8 cellular contexts compared by ENCODE assay signal in the genomic region with DNA sequence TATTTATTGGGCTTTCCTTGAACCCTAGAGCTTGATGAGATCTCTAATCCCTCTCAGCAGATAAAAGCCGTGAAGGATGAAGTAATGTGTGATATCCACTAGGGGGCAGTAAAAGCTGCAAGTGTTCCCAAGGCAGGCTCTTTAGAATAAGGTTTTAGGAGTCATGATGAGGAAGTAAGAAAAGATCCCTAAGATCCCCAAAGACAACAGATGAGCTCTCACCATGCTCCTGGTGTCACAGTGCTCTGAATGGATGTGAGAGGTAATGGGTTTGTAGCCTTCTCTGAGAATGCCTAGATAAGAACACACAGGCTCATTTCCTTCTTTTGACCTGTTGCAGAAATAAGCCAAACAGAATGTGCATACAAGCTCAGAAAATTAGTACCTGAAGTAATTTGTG.
DNase-seq lines count a peak whose midpoint lies in the region; ATAC-seq and TF ChIP-seq lines count a peak whose summit lies in the region.

No MANE protein-coding gene starts in this region.

- 0 to 13% (median 0%) methylated on average over 1 of the region's 1 CpG for WGBS in adrenal gland, 4 donors
- 0 to 14% methylated on average over 1 of the region's 1 CpG for WGBS in tibial nerve, 2 donors

- TF ChIP-seq CTCF in adrenal gland (IDR thresholded peaks at IDR 0.05) = peak; percentile 49 to 85 (median 70)
- TF ChIP-seq CTCF in tibial nerve (IDR thresholded peaks at IDR 0.05) = peak; percentile 64 to 74 (median 72)

- H3K9me3 ChIP-seq in CD4-positive, CD25-positive, alpha-beta regulatory T cell (ENCODE audit: control insufficient read depth in 2 of 2, low read length in 2 of 2) = no peaks in the 10 kb centered on the region
- H3K9me3 ChIP-seq in adrenal gland (replicated peaks in 1 of 3) = no peaks in the 10 kb centered on the region
- H3K9me3 ChIP-seq in tibial nerve = no peaks in the 10 kb centered on the region
- no peaks in the 10 kb centered on the region for H3K9me3 ChIP-seq in CD8-positive, alpha-beta memory T cell (ENCODE audit: low read length)

- peak in 2 of 3 donors; percentile 0 to 28 for DNase-seq in CD4-positive, CD25-positive, alpha-beta regulatory T cell
- DNase-seq in NCI-H2196 (lab: John Stamatoyannopoulos, UW; ENCODE audit: unreplicated experiment) = peak; percentile 70
- peak in 2 of 7 donors; percentile 6 to 22 for DNase-seq in adrenal gland
- DNase-seq in iPS DF 19.7 (ENCODE audit: low read depth, low spot score) = peak; percentile 30
- no peak for DNase-seq in tibial nerve (ENCODE audit: low spot score in 2 of 2)
- no peak for DNase-seq in CD8-positive, alpha-beta memory T cell

- H3K36me3 ChIP-seq in CD4-positive, CD25-positive, alpha-beta regulatory T cell (ENCODE audit: control insufficient read depth, insufficient read depth, low read length) = no peaks in the 10 kb centered on the region
- H3K36me3 ChIP-seq in adrenal gland (replicated peaks in 1 of 2) = no peaks in the 10 kb centered on the region
- H3K36me3 ChIP-seq in tibial nerve = no peaks in the 10 kb centered on the region
- no peaks in the 10 kb centered on the region for H3K36me3 ChIP-seq in CD8-positive, alpha-beta memory T cell (ENCODE audit: insufficient read depth, low read length)

- no peak overlapping the region for H3K4me3 Mint-ChIP-seq in CD4-positive, CD25-positive, alpha-beta regulatory T cell
- H3K4me3 Mint-ChIP-seq in CD8-positive, alpha-beta memory T cell = no peak overlapping the region

- intact Hi-C loops in adrenal gland (cut with DNase I) = loop anchor here (10.0 kb wide), 2 partner anchors 191 to 291 kb away; no protein-coding TSS in a partner anchor

- TF ChIP-seq EP300 in tibial nerve (IDR thresholded peaks at IDR 0.05) = no peak

- H3K27ac ChIP-seq in CD4-positive, CD25-positive, alpha-beta regulatory T cell (ENCODE audit: insufficient read depth, low read length, poor library complexity, severe bottlenecking) = no peak overlapping the region
- H3K27ac ChIP-seq in adrenal gland (no peak overlapping the region), tibial nerve (no peak overlapping the region)
- H3K27ac ChIP-seq in CD8-positive, alpha-beta memory T cell (ENCODE audit: low read depth, low read length) = no peak overlapping the region

- no peaks in the 10 kb centered on the region for H3K9me3 Mint-ChIP-seq in CD4-positive, CD25-positive, alpha-beta regulatory T cell
- H3K9me3 Mint-ChIP-seq in CD8-positive, alpha-beta memory T cell = peaks cover 0 to 14% (median 7%) of the 10 kb centered on the region in 5 donors

- no peak overlapping the region for H3K27ac Mint-ChIP-seq in CD4-positive, CD25-positive, alpha-beta regulatory T cell
- H3K27ac Mint-ChIP-seq in CD8-positive, alpha-beta memory T cell = no peak overlapping the region

- no peaks in the 10 kb centered on the region for H3K4me1 Mint-ChIP-seq in CD4-positive, CD25-positive, alpha-beta regulatory T cell
- no peaks in the 10 kb centered on the region for H3K4me1 Mint-ChIP-seq in CD8-positive, alpha-beta memory T cell

- H3K27me3 Mint-ChIP-seq in CD4-positive, CD25-positive, alpha-beta regulatory T cell = no peaks in the 10 kb centered on the region
- no peaks in the 10 kb centered on the region for H3K27me3 Mint-ChIP-seq in CD8-positive, alpha-beta memory T cell

- H3K4me1 ChIP-seq in CD4-positive, CD25-positive, alpha-beta regulatory T cell (ENCODE audit: control insufficient read depth, insufficient read depth, low read length, poor library complexity, severe bottlenecking) = no peaks in the 10 kb centered on the region
- H3K4me1 ChIP-seq in adrenal gland (replicated peaks in 1 of 2) (no peaks in the 10 kb centered on the region), tibial nerve (no peaks in the 10 kb centered on the region)
- H3K4me1 ChIP-seq in CD8-positive, alpha-beta memory T cell (ENCODE audit: insufficient read depth, low read length) = no peaks in the 10 kb centered on the region

- ATAC-seq in CD4-positive, CD25-positive, alpha-beta regulatory T cell (ENCODE audit: low read depth in 2 of 2) = no peak
- ATAC-seq in GM19043 (IDR thresholded peaks at IDR 0.05; ENCODE audit: low read depth, unreplicated experiment) = peak; percentile 90
- peak; percentile 81 for ATAC-seq in HG03342 (IDR thresholded peaks at IDR 0.05; ENCODE audit: unreplicated experiment)

- no peaks in the 10 kb centered on the region for H3K27me3 ChIP-seq in CD4-positive, CD25-positive, alpha-beta regulatory T cell (ENCODE audit: control insufficient read depth, insufficient read depth, low read length)
- H3K27me3 ChIP-seq in adrenal gland = no peaks in the 10 kb centered on the region
- H3K27me3 ChIP-seq in tibial nerve = no peaks in the 10 kb centered on the region
- H3K27me3 ChIP-seq in CD8-positive, alpha-beta memory T cell (ENCODE audit: insufficient read depth, low read length, poor library complexity, severe bottlenecking) = no peaks in the 10 kb centered on the region

- CTCF ChIA-PET in CD8-positive, alpha-beta memory T cell (lab: Charles Lee) = no interaction called here

- no peak for TF ChIP-seq POLR2A in adrenal gland (IDR thresholded peaks at IDR 0.05)
- no peak for TF ChIP-seq POLR2A in tibial nerve (IDR thresholded peaks at IDR 0.05)

- no peaks in the 10 kb centered on the region for H3K36me3 Mint-ChIP-seq in CD4-positive, CD25-positive, alpha-beta regulatory T cell
- H3K36me3 Mint-ChIP-seq in CD8-positive, alpha-beta memory T cell = no peaks in the 10 kb centered on the region

- no peak overlapping the region for H3K4me3 ChIP-seq in CD4-positive, CD25-positive, alpha-beta regulatory T cell (ENCODE audit: low read depth, low read length)
- H3K4me3 ChIP-seq in adrenal gland (no peak overlapping the region), tibial nerve (no peak overlapping the region)
- no peak overlapping the region for H3K4me3 ChIP-seq in CD8-positive, alpha-beta memory T cell (ENCODE audit: low read length)

- POLR2A ChIA-PET in CD8-positive, alpha-beta memory T cell (lab: Charles Lee) = no interaction called here

Comparison
In these comparisons a context has a peak if more than half of its experiments do, and no peak if none do; other contexts are left out.
1. ATAC-seq: peak in GM19043 (single experiment) and HG03342 (single experiment); none in CD4-positive, CD25-positive, alpha-beta regulatory T cell (0 of 2).
2. DNase-seq: peak in CD4-positive, CD25-positive, alpha-beta regulatory T cell (2 of 3), NCI-H2196 (single experiment) and iPS DF 19.7 (single experiment); none in tibial nerve (0 of 2) and CD8-positive, alpha-beta memory T cell (0 of 5).